ENCODE assay signal across 5 cellular contexts in genomic region chr3:42267878-42268277, GRCh38. TPM values are rescaled to one million over a fixed set of nuclear protein-coding genes. Genes with fewer than 3 reads are reported as not detected.
"Had no signal": no experiment of that assay in that cellular context is flagged by ENCODE, and none has a peak within 500 bp of the region (broad histone marks: within the 10 kb centered on the region; RNA-seq: fewer than 3 reads in every experiment).

No MANE protein-coding gene starts in this region.

- H3K4me3 Mint-ChIP-seq: GM23338, H9 had no signal

- H3K4me3 ChIP-seq: GM23338 had no signal

- H3K4me2 ChIP-seq: GM23338 had no signal

- H2AFZ ChIP-seq: GM23338 had no signal

- H3K27ac Mint-ChIP-seq: GM23338 had no signal

- DNase-seq: H9, HCEC 1CT, IMR-90 had no signal

- ATAC-seq: GM23338 had no signal

RNA-seq across cellular contexts. Expression of gene CCK, which starts 1.9 kb away (rescaled TPM):
- total RNA-seq: HT-29, IMR-90 had no signal
